ENCODE assay signal across 1 cellular context in the genomic region with DNA sequence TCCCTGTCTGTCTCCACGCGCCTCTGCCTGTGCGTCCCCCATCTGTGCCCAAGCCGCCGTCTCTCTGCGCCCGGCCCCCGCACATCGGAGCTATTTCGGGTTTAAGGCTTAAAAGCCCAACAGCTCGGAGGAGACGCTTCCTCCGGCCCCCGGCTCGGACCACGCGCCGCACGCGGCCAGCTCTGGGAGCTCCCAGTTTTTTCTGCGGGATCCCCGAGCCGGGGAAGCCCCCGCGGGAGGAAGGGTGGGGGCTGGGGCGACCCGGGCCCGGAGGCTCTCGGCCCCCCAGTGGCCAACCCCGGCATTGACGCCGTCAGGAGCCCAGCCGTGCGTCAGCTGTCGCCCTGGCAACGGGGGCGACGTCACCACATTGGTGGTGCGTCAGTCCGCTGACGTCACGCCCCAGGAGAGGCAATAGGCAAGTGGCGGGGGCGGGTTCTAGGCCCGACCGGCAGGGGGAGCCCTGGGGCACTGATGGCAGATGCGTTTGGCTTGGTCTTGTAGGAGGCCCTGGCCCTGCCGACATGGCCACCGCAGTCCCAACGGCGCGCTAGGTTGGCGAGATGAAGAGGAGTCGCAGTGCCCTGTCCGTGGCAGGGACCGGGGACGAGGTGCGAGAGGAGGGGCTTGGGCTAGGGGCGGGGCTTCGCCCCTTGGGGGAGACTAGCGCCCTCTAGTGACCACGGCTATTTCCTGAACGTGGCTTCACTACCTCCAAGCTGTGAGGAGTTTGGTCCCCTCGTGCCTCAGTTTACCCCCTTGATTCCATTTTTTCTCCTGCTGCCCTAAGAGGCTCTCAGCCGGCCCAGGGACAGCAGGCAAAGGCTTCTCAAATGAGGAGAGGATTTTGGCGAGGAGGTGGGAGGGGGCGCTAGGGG.
TF ChIP-seq lines count a peak whose summit lies in the region.

No MANE protein-coding gene starts in this region.

TF ChIP-seq in HEK293, 187 proteins besides CTCF, POLR2A, EP300 and RAD21 (continued from another document and continues in another):
- TF ChIP-seq, protein P1, sequence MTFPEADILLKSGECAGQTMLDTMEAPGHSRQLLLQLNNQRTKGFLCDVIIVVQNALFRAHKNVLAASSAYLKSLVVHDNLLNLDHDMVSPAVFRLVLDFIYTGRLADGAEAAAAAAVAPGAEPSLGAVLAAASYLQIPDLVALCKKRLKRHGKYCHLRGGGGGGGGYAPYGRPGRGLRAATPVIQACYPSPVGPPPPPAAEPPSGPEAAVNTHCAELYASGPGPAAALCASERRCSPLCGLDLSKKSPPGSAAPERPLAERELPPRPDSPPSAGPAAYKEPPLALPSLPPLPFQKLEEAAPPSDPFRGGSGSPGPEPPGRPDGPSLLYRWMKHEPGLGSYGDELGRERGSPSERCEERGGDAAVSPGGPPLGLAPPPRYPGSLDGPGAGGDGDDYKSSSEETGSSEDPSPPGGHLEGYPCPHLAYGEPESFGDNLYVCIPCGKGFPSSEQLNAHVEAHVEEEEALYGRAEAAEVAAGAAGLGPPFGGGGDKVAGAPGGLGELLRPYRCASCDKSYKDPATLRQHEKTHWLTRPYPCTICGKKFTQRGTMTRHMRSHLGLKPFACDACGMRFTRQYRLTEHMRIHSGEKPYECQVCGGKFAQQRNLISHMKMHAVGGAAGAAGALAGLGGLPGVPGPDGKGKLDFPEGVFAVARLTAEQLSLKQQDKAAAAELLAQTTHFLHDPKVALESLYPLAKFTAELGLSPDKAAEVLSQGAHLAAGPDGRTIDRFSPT (tag by site-specific recombination; IDR thresholded peaks at IDR 0.05) = peak; percentile 95
- no peak for TF ChIP-seq SCRT1 (tag by site-specific recombination; IDR thresholded peaks at IDR 0.05; ENCODE audit: borderline replicate concordance)
- no peak for TF ChIP-seq ZNF214 (tag by site-specific recombination; IDR thresholded peaks at IDR 0.05; ENCODE audit: borderline replicate concordance)
- TF ChIP-seq, protein P2, sequence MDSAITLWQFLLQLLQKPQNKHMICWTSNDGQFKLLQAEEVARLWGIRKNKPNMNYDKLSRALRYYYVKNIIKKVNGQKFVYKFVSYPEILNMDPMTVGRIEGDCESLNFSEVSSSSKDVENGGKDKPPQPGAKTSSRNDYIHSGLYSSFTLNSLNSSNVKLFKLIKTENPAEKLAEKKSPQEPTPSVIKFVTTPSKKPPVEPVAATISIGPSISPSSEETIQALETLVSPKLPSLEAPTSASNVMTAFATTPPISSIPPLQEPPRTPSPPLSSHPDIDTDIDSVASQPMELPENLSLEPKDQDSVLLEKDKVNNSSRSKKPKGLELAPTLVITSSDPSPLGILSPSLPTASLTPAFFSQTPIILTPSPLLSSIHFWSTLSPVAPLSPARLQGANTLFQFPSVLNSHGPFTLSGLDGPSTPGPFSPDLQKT (IDR thresholded peaks at IDR 0.05; ENCODE audit: borderline replicate concordance, low read depth, low read length) = no peak; the same call in 1 of the 2 replicates
- TF ChIP-seq, protein P3, sequence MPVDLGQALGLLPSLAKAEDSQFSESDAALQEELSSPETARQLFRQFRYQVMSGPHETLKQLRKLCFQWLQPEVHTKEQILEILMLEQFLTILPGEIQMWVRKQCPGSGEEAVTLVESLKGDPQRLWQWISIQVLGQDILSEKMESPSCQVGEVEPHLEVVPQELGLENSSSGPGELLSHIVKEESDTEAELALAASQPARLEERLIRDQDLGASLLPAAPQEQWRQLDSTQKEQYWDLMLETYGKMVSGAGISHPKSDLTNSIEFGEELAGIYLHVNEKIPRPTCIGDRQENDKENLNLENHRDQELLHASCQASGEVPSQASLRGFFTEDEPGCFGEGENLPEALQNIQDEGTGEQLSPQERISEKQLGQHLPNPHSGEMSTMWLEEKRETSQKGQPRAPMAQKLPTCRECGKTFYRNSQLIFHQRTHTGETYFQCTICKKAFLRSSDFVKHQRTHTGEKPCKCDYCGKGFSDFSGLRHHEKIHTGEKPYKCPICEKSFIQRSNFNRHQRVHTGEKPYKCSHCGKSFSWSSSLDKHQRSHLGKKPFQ (tag by site-specific recombination; IDR thresholded peaks at IDR 0.05) = no peak; the same call in 1 of the 2 replicates
- no peak; the same call in 1 of the 2 replicates for TF ChIP-seq GFI1B (tag by site-specific recombination; IDR thresholded peaks at IDR 0.05)
- TF ChIP-seq ZNF677 (tag by site-specific recombination; IDR thresholded peaks at IDR 0.05) = no peak
- TF ChIP-seq REPIN1 (tag by site-specific recombination; IDR thresholded peaks at IDR 0.05; ENCODE audit: low read depth) = peak; percentile 98
- no peak for TF ChIP-seq ZNF37A (tag by site-specific recombination; IDR thresholded peaks at IDR 0.05)
- no peak; the same call in 1 of the 2 replicates for TF ChIP-seq GLI2 (tag by site-specific recombination; IDR thresholded peaks at IDR 0.05; ENCODE audit: borderline replicate concordance, low read depth)
- TF ChIP-seq HOXC10 (CRISPR knock-in tag; IDR thresholded peaks at IDR 0.05) = no peak
- peak; percentile 79; the same call in 1 of the 2 replicates for TF ChIP-seq KLF7 (tag by site-specific recombination; IDR thresholded peaks at IDR 0.05; ENCODE audit: borderline replicate concordance)
- TF ChIP-seq, protein P4, sequence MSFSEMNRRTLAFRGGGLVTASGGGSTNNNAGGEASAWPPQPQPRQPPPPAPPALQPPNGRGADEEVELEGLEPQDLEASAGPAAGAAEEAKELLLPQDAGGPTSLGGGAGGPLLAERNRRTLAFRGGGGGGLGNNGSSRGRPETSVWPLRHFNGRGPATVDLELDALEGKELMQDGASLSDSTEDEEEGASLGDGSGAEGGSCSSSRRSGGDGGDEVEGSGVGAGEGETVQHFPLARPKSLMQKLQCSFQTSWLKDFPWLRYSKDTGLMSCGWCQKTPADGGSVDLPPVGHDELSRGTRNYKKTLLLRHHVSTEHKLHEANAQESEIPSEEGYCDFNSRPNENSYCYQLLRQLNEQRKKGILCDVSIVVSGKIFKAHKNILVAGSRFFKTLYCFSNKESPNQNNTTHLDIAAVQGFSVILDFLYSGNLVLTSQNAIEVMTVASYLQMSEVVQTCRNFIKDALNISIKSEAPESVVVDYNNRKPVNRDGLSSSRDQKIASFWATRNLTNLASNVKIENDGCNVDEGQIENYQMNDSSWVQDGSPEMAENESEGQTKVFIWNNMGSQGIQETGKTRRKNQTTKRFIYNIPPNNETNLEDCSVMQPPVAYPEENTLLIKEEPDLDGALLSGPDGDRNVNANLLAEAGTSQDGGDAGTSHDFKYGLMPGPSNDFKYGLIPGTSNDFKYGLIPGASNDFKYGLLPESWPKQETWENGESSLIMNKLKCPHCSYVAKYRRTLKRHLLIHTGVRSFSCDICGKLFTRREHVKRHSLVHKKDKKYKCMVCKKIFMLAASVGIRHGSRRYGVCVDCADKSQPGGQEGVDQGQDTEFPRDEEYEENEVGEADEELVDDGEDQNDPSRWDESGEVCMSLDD (tag by site-specific recombination; IDR thresholded peaks at IDR 0.05) = peak; percentile 96
- TF ChIP-seq ZNF555 (tag by site-specific recombination; conservative IDR thresholded peaks at IDR 0.05) = no peak
- TF ChIP-seq ZNF571 (tag by site-specific recombination; IDR thresholded peaks at IDR 0.05) = no peak
- TF ChIP-seq ZNF174 (tag by site-specific recombination; IDR thresholded peaks at IDR 0.05) = no peak
- peak; percentile 99 for TF ChIP-seq ZEB2 (tag by site-specific recombination; IDR thresholded peaks at IDR 0.05)
- 0 out of 2 replicates have a peak, but pooled peaks have one; percentile 28 for TF ChIP-seq ZNF169 (tag by site-specific recombination; IDR thresholded peaks at IDR 0.05)
- TF ChIP-seq HOXD13 (CRISPR knock-in tag; IDR thresholded peaks at IDR 0.05; ENCODE audit: borderline replicate concordance) = no peak
- no peak for TF ChIP-seq ZNF626 (tag by site-specific recombination; IDR thresholded peaks at IDR 0.05)
- TF ChIP-seq ZNF146 (tag by site-specific recombination; IDR thresholded peaks at IDR 0.05) = peak; percentile 78
- no peak for TF ChIP-seq ZNF133 (tag by site-specific recombination; IDR thresholded peaks at IDR 0.05)
- TF ChIP-seq BCL11B (tag by site-specific recombination; IDR thresholded peaks at IDR 0.05; ENCODE audit: low read depth) = peak; percentile 55; the same call in 1 of the 2 replicates
- no peak for TF ChIP-seq ZNF621 (tag by site-specific recombination; IDR thresholded peaks at IDR 0.05)
- TF ChIP-seq WT1 (tag by site-specific recombination; IDR thresholded peaks at IDR 0.05) = peak; percentile 68; the same call in 1 of the 2 replicates
- no peak for TF ChIP-seq ZNF274 (IDR thresholded peaks at IDR 0.05; ENCODE audit: low read length)
- no peak for TF ChIP-seq ZNF274 (tag by site-specific recombination; IDR thresholded peaks at IDR 0.05; ENCODE audit: borderline replicate concordance)
- peak; percentile 51; the same call in 1 of the 2 replicates for TF ChIP-seq ZBTB1 (tag by site-specific recombination; IDR thresholded peaks at IDR 0.05)
- TF ChIP-seq, protein P5, sequence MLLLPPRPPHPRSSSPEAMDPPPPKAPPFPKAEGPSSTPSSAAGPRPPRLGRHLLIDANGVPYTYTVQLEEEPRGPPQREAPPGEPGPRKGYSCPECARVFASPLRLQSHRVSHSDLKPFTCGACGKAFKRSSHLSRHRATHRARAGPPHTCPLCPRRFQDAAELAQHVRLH (tag by site-specific recombination; IDR thresholded peaks at IDR 0.05) = peak; percentile 93
- no peak for TF ChIP-seq ZNF521 (tag by site-specific recombination; IDR thresholded peaks at IDR 0.05)
- no peak for TF ChIP-seq ZNF132 (tag by site-specific recombination; IDR thresholded peaks at IDR 0.05; ENCODE audit: borderline replicate concordance)
- TF ChIP-seq SALL2 (tag by site-specific recombination; IDR thresholded peaks at IDR 0.05; ENCODE audit: borderline replicate concordance) = no peak
- TF ChIP-seq ZNF202 (tag by site-specific recombination; IDR thresholded peaks at IDR 0.05; ENCODE audit: borderline replicate concordance) = no peak
- peak; percentile 98; the same call in 1 of the 2 replicates for TF ChIP-seq KLF8 (tag by site-specific recombination; IDR thresholded peaks at IDR 0.05)
- peak; percentile 95 for TF ChIP-seq ZNF239 (tag by site-specific recombination; IDR thresholded peaks at IDR 0.05)
- TF ChIP-seq BCL11A (tag by site-specific recombination; IDR thresholded peaks at IDR 0.05; ENCODE audit: low read depth) = no peak
- peak; percentile 90 for TF ChIP-seq ZFP69B (tag by site-specific recombination; IDR thresholded peaks at IDR 0.05)
- no peak for TF ChIP-seq ZNF140 (tag by site-specific recombination; IDR thresholded peaks at IDR 0.05)
- TF ChIP-seq SETDB1 (IDR thresholded peaks at IDR 0.05; ENCODE audit: insufficient read length, low read length) = peak; percentile 64
- no peak for TF ChIP-seq ZFP41 (tag by site-specific recombination; IDR thresholded peaks at IDR 0.05; ENCODE audit: borderline replicate concordance)
- TF ChIP-seq, protein P6, sequence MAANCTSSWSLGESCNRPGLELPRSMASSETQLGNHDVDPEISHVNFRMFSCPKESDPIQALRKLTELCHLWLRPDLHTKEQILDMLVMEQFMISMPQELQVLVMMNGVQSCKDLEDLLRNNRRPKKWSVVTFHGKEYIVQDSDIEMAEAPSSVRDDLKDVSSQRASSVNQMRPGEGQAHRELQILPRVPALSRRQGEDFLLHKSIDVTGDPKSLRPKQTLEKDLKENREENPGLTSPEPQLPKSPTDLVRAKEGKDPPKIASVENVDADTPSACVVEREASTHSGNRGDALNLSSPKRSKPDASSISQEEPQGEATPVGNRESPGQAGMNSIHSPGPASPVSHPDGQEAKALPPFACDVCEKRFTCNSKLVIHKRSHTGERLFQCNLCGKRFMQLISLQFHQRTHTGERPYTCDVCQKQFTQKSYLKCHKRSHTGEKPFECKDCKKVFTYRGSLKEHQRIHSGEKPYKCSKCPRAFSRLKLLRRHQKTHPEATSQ (tag by site-specific recombination; IDR thresholded peaks at IDR 0.05) = peak; percentile 100
- peak; percentile 97 for TF ChIP-seq GLIS1 (tag by site-specific recombination; IDR thresholded peaks at IDR 0.05)
- TF ChIP-seq, protein P7, sequence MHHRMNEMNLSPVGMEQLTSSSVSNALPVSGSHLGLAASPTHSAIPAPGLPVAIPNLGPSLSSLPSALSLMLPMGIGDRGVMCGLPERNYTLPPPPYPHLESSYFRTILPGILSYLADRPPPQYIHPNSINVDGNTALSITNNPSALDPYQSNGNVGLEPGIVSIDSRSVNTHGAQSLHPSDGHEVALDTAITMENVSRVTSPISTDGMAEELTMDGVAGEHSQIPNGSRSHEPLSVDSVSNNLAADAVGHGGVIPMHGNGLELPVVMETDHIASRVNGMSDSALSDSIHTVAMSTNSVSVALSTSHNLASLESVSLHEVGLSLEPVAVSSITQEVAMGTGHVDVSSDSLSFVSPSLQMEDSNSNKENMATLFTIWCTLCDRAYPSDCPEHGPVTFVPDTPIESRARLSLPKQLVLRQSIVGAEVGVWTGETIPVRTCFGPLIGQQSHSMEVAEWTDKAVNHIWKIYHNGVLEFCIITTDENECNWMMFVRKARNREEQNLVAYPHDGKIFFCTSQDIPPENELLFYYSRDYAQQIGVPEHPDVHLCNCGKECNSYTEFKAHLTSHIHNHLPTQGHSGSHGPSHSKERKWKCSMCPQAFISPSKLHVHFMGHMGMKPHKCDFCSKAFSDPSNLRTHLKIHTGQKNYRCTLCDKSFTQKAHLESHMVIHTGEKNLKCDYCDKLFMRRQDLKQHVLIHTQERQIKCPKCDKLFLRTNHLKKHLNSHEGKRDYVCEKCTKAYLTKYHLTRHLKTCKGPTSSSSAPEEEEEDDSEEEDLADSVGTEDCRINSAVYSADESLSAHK (tag by site-specific recombination; IDR thresholded peaks at IDR 0.05) = peak; percentile 7
- TF ChIP-seq, protein P8, sequence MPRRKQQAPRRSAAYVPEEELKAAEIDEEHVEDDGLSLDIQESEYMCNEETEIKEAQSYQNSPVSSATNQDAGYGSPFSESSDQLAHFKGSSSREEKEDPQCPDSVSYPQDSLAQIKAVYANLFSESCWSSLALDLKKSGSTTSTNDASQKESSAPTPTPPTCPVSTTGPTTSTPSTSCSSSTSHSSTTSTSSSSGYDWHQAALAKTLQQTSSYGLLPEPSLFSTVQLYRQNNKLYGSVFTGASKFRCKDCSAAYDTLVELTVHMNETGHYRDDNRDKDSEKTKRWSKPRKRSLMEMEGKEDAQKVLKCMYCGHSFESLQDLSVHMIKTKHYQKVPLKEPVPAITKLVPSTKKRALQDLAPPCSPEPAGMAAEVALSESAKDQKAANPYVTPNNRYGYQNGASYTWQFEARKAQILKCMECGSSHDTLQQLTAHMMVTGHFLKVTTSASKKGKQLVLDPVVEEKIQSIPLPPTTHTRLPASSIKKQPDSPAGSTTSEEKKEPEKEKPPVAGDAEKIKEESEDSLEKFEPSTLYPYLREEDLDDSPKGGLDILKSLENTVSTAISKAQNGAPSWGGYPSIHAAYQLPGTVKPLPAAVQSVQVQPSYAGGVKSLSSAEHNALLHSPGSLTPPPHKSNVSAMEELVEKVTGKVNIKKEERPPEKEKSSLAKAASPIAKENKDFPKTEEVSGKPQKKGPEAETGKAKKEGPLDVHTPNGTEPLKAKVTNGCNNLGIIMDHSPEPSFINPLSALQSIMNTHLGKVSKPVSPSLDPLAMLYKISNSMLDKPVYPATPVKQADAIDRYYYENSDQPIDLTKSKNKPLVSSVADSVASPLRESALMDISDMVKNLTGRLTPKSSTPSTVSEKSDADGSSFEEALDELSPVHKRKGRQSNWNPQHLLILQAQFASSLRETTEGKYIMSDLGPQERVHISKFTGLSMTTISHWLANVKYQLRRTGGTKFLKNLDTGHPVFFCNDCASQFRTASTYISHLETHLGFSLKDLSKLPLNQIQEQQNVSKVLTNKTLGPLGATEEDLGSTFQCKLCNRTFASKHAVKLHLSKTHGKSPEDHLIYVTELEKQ (tag by site-specific recombination; IDR thresholded peaks at IDR 0.05; ENCODE audit: borderline replicate concordance) = peak; percentile 70; the same call in 1 of the 2 replicates
- TF ChIP-seq ZNF473 (tag by site-specific recombination; IDR thresholded peaks at IDR 0.05) = no peak
- TF ChIP-seq ZNF121 (tag by site-specific recombination; IDR thresholded peaks at IDR 0.05) = peak; percentile 77
